In genomic region chr1:38044224-38045215, GRCh38 we compare ENCODE assay signal across 10 cellular contexts. TPM values are rescaled to one million over a fixed set of nuclear protein-coding genes. Genes with fewer than 3 reads are reported as not detected.
DNase-seq lines count a peak whose midpoint lies in the region; ATAC-seq and TF ChIP-seq lines count a peak whose summit lies in the region.
"Had no signal": no experiment of that assay in that cellular context is flagged by ENCODE, and none has a peak within 500 bp of the region (broad histone marks: within the 10 kb centered on the region; RNA-seq: fewer than 3 reads in every experiment).

No MANE protein-coding gene starts in this region.

- no peaks in the 10 kb centered on the region for H3K36me3 ChIP-seq in left ventricle myocardium inferior
- H3K36me3 ChIP-seq in upper lobe of right lung, result no peaks in the 10 kb centered on the region

- 3 to 5% methylated on average over 61 to 67 of the region's 70 CpGs for WGBS in lower leg skin, 2 donors

- no peak for TF ChIP-seq POLR2A in lower leg skin (IDR thresholded peaks at IDR 0.05)

- H3K27ac ChIP-seq in left ventricle myocardium inferior (replicated peaks) (no peak overlapping the region), upper lobe of right lung (no peak overlapping the region)

- ATAC-seq in left ventricle myocardium superior (no peak), upper lobe of right lung (no peak), sciatic nerve (no peak)

- TF ChIP-seq CTCF in left ventricle myocardium inferior (IDR thresholded peaks at IDR 0.05; ENCODE audit: borderline replicate concordance) (no peak), astrocyte of the cerebellum (IDR thresholded peaks at IDR 0.05; ENCODE audit: low read depth, low read length, missing control alignments) (no peak), lower leg skin (IDR thresholded peaks at IDR 0.05) (no peak), upper lobe of right lung (IDR thresholded peaks at IDR 0.05) (no peak)

- intact Hi-C loops in left ventricle myocardium inferior (cut with micrococcal nuclease), result no loop called here
- intact Hi-C loops in left ventricle myocardium superior (cut with micrococcal nuclease), result no loop called here
- intact Hi-C loops in lower leg skin (cut with DNase I; ENCODE audit: low total_unique reads), result no loop called here
- intact Hi-C loops in upper lobe of right lung (cut with DNase I), result no loop called here
- intact Hi-C loops in sciatic nerve (cut with DNase I), result loop anchor here (5.0 kb wide), 1 partner anchor 1282 kb away; no protein-coding TSS in a partner anchor

- peaks cover 32% of the 10 kb centered on the region for H3K4me1 ChIP-seq in left ventricle myocardium inferior
- H3K4me1 ChIP-seq in upper lobe of right lung, result peaks cover 24% of the 10 kb centered on the region

- no peaks in the 10 kb centered on the region for H3K9me3 ChIP-seq in left ventricle myocardium inferior (replicated peaks)
- no peaks in the 10 kb centered on the region for H3K9me3 ChIP-seq in upper lobe of right lung

- in situ Hi-C loops in astrocyte of the cerebellum (cut with HindIII; ENCODE audit: low sequenced_read_pairs), result loop anchor here (5.0 kb wide), 1 partner anchor 773 kb away; no protein-coding TSS in a partner anchor

- H3K27me3 ChIP-seq in left ventricle myocardium inferior (ENCODE audit: low read depth) (peaks cover 78% of the 10 kb centered on the region), upper lobe of right lung (peaks cover 60% of the 10 kb centered on the region)

- DNase-seq in left ventricle myocardium inferior (no peak), left ventricle myocardium superior (no peak), astrocyte of the cerebellum (ENCODE audit: low read depth) (no peak), lower leg skin (ENCODE audit: low spot score in 2 of 2) (no peak), upper lobe of right lung (peak; percentile 63), EL (no peak), sciatic nerve (ENCODE audit: low spot score) (no peak)
- no peak for DNase-seq in effector CD4-positive, alpha-beta T cell
- DNase-seq: GOT3 had no signal

- H3K4me3 ChIP-seq in left ventricle myocardium inferior (peak overlapping the region; percentile 41), astrocyte of the cerebellum (ENCODE audit: low read depth, low read length) (peak overlapping the region; percentile 37), lower leg skin (ENCODE audit: low read depth, poor library complexity, severe bottlenecking) (peak overlapping the region; percentile 20), upper lobe of right lung (peak overlapping the region; percentile 16)

RNA-seq across cellular contexts. Expression of gene POU3F1, which starts 2.1 kb away (rescaled TPM):
- total RNA-seq in left ventricle myocardium inferior (0.11 TPM), left ventricle myocardium superior (not detected), lower leg skin (10 to 100 TPM; 19.1 to 53.3 (median 35.4) TPM), upper lobe of right lung (not detected), sciatic nerve (19.1 TPM)
- total RNA-seq: pulmonary artery endothelial cell had no signal

RNA-seq across cellular contexts. Expression of gene UTP11, which starts 32.0 kb away (rescaled TPM):
- total RNA-seq in left ventricle myocardium inferior (39.6 TPM), left ventricle myocardium superior (38.6 TPM), lower leg skin (10 to 100 TPM; 34.6 to 49.8 (median 37.9) TPM), upper lobe of right lung (29.1 TPM), sciatic nerve (32.6 TPM)

RNA-seq across cellular contexts. Expression of gene FHL3, which starts 39.2 kb away (rescaled TPM):
- total RNA-seq in left ventricle myocardium inferior (15.8 TPM), left ventricle myocardium superior (13.3 TPM), lower leg skin (10 to 100 TPM; 20.1 to 25.8 (median 21.9) TPM), upper lobe of right lung (22.4 TPM), sciatic nerve (27.9 TPM)

RNA-seq across cellular contexts. Expression of gene SF3A3, which starts 54.7 kb away (rescaled TPM):
- total RNA-seq in left ventricle myocardium inferior (29.5 TPM), left ventricle myocardium superior (28.2 TPM), lower leg skin (10 to 100 TPM; 33.6 to 68.9 (median 36.9) TPM), upper lobe of right lung (48.7 TPM), sciatic nerve (47.9 TPM)

Comparison
In these comparisons a context has a peak if more than half of its experiments do, and no peak if none do; other contexts are left out.
1. RNA of gene POU3F1, which starts 2.1 kb away (total RNA-seq): 19.1 to 53.3 TPM in lower leg skin and 19.1 TPM in sciatic nerve (single experiment); not detected in upper lobe of right lung (single experiment), 0.11 TPM in left ventricle myocardium inferior (single experiment) and not detected in left ventricle myocardium superior (single experiment); every median in the first group is over 10 times any median in the second.
2. Peak in every context shown above with its lines, with median percentiles within 50 percentile points of each other: H3K4me3 ChIP-seq.